Comparison of ENCODE assay signal across 1 cellular context in the genomic region with DNA sequence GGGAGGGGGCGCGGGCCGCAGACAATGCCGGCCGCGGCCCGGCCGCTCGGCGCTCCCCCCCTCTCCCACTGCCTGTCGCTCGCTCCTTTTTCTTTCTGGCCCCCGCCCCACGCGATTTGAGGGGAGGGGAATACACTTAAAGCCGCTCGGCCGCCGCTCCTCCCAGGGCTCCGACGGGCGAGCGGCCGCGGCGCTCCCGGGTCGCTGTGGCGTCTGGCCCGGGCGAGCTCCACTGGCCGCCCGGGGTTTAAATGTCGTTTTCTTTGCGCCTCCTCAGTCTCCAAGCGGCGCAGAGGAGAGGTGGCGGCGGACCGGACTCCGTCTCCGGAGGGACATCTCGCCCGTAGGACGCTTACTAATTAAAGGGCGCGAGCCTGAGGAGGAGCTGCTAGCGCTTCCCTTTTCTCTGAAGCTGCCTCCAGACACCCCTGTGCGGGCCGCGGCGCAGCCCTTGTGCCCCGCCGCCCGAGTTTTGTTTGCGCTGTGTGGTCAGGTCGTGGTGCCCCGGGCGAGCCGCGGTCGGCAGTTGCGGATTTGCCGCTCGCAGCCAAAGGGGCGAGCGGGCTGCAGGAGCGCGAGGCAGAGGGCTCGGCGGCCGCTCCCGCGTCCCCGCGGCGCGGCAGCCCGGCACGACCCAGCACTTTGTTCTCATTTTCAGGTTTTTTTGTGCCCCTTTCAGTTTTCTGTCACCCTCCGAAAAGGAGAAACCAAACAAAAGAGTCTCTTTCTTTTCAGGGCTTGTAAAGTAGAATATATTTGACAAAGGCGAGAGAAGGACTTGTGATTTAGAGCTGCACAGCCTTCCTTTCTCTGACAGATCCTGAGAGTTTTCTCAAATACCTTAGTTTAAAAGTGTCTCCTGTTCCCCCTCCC.
TF ChIP-seq lines count a peak whose summit lies in the region.

No MANE protein-coding gene starts in this region.

TF ChIP-seq in GM23338, 12 proteins besides CTCF, POLR2A, EP300 and RAD21 (continued from another document):
- TF ChIP-seq, protein P1, sequence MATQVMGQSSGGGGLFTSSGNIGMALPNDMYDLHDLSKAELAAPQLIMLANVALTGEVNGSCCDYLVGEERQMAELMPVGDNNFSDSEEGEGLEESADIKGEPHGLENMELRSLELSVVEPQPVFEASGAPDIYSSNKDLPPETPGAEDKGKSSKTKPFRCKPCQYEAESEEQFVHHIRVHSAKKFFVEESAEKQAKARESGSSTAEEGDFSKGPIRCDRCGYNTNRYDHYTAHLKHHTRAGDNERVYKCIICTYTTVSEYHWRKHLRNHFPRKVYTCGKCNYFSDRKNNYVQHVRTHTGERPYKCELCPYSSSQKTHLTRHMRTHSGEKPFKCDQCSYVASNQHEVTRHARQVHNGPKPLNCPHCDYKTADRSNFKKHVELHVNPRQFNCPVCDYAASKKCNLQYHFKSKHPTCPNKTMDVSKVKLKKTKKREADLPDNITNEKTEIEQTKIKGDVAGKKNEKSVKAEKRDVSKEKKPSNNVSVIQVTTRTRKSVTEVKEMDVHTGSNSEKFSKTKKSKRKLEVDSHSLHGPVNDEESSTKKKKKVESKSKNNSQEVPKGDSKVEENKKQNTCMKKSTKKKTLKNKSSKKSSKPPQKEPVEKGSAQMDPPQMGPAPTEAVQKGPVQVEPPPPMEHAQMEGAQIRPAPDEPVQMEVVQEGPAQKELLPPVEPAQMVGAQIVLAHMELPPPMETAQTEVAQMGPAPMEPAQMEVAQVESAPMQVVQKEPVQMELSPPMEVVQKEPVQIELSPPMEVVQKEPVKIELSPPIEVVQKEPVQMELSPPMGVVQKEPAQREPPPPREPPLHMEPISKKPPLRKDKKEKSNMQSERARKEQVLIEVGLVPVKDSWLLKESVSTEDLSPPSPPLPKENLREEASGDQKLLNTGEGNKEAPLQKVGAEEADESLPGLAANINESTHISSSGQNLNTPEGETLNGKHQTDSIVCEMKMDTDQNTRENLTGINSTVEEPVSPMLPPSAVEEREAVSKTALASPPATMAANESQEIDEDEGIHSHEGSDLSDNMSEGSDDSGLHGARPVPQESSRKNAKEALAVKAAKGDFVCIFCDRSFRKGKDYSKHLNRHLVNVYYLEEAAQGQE (IDR thresholded peaks at IDR 0.05; ENCODE audit: unreplicated experiment) = no peak
- TF ChIP-seq, protein P2, sequence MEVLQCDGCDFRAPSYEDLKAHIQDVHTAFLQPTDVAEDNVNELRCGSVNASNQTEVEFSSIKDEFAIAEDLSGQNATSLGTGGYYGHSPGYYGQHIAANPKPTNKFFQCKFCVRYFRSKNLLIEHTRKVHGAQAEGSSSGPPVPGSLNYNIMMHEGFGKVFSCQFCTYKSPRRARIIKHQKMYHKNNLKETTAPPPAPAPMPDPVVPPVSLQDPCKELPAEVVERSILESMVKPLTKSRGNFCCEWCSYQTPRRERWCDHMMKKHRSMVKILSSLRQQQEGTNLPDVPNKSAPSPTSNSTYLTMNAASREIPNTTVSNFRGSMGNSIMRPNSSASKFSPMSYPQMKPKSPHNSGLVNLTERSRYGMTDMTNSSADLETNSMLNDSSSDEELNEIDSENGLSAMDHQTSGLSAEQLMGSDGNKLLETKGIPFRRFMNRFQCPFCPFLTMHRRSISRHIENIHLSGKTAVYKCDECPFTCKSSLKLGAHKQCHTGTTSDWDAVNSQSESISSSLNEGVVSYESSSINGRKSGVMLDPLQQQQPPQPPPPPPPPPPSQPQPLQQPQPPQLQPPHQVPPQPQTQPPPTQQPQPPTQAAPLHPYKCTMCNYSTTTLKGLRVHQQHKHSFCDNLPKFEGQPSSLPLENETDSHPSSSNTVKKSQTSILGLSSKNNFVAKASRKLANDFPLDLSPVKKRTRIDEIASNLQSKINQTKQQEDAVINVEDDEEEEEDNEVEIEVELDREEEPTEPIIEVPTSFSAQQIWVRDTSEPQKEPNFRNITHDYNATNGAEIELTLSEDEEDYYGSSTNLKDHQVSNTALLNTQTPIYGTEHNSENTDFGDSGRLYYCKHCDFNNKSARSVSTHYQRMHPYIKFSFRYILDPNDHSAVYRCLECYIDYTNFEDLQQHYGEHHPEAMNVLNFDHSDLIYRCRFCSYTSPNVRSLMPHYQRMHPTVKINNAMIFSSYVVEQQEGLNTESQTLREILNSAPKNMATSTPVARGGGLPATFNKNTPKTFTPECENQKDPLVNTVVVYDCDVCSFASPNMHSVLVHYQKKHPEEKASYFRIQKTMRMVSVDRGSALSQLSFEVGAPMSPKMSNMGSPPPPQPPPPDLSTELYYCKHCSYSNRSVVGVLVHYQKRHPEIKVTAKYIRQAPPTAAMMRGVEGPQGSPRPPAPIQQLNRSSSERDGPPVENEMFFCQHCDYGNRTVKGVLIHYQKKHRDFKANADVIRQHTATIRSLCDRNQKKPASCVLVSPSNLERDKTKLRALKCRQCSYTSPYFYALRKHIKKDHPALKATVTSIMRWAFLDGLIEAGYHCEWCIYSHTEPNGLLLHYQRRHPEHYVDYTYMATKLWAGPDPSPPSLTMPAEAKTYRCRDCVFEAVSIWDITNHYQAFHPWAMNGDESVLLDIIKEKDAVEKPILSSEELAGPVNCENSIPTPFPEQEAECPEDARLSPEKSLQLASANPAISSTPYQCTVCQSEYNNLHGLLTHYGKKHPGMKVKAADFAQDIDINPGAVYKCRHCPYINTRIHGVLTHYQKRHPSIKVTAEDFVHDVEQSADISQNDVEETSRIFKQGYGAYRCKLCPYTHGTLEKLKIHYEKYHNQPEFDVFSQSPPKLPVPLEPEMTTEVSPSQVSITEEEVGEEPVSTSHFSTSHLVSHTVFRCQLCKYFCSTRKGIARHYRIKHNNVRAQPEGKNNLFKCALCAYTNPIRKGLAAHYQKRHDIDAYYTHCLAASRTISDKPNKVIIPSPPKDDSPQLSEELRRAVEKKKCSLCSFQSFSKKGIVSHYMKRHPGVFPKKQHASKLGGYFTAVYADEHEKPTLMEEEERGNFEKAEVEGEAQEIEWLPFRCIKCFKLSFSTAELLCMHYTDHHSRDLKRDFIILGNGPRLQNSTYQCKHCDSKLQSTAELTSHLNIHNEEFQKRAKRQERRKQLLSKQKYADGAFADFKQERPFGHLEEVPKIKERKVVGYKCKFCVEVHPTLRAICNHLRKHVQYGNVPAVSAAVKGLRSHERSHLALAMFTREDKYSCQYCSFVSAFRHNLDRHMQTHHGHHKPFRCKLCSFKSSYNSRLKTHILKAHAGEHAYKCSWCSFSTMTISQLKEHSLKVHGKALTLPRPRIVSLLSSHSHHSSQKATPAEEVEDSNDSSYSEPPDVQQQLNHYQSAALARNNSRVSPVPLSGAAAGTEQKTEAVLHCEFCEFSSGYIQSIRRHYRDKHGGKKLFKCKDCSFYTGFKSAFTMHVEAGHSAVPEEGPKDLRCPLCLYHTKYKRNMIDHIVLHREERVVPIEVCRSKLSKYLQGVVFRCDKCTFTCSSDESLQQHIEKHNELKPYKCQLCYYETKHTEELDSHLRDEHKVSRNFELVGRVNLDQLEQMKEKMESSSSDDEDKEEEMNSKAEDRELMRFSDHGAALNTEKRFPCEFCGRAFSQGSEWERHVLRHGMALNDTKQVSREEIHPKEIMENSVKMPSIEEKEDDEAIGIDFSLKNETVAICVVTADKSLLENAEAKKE (CRISPR knock-in tag; IDR thresholded peaks at IDR 0.05) = no peak
TF ChIP-seq in GM23338: peak in this region for 2.
